Comparison of ENCODE assay signal across 8 cellular contexts in the genomic region with DNA sequence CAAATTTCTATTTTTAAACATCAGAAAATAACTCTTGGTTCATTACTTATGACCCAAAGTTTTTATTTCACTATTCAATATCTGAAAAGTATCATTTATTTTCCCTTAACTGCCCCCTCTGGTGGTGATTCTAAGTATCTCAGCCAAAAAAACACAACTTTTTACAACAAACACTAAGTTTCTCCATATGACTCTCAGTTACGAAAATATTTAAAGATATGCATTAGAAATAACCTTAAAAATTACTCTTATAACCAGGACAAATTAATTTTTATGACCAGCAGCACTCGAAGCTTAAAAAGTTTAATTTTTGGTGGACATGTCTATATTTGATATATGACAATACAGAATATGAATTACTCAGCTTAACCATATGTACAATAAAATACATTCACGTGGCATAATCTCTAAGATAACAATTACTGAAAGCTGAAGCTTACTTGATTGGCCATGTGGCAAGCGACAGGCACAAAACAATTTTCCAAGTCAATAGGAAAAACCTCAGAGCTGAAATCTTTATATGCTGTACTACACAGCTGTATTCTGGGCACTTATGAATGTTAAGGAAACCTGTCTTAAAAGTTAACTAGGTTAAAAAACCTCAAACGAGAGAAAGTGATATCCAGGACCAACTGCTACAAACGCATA. TPM values are rescaled to one million over a fixed set of nuclear protein-coding genes. Genes with fewer than 3 reads are reported as not detected.
DNase-seq lines count a peak whose midpoint lies in the region; ATAC-seq, FAIRE-seq and TF ChIP-seq lines count a peak whose summit lies in the region.

No MANE protein-coding gene starts in this region.

- H3K27ac Mint-ChIP-seq in endothelial cell (ENCODE audit: unreplicated experiment) (peak overlapping the region; percentile 100), neural crest cell (ENCODE audit: unreplicated experiment) (peak overlapping the region; percentile 99)

- DNase-seq in GM12865 (ENCODE audit: low read depth) (peak; percentile 51), RKO (ENCODE audit: low spot score) (peak; percentile 59), endothelial cell (ENCODE audit: low spot score) (no peak), neural crest cell (ENCODE audit: low read depth, low spot score) (no peak), posterior vena cava (ENCODE audit: low spot score) (no peak), AG08395 (ENCODE audit: low spot score) (no peak)

- H3K4me1 Mint-ChIP-seq in endothelial cell (ENCODE audit: unreplicated experiment) (peaks cover 59% of the 10 kb centered on the region), neural crest cell (peaks cover 60% of the 10 kb centered on the region)

- no peak for ATAC-seq in GM21367 (IDR thresholded peaks at IDR 0.05; ENCODE audit: unreplicated experiment)

- TF ChIP-seq CTCF in GM12865 (IDR thresholded peaks at IDR 0.05; ENCODE audit: insufficient read depth, low read depth, low read length, missing control alignments) = peak; percentile 59
- peak; percentile 97 for TF ChIP-seq CTCF in endothelial cell (IDR thresholded peaks at IDR 0.05; ENCODE audit: unreplicated experiment)
- peak; percentile 94 for TF ChIP-seq CTCF in neural crest cell (conservative IDR thresholded peaks at IDR 0.05)

- peak overlapping the region; percentile 80 for H3K4me3 ChIP-seq in GM12865 (ENCODE audit: low read depth, low read length)

- peaks cover 28% of the 10 kb centered on the region for H3K27me3 Mint-ChIP-seq in endothelial cell (ENCODE audit: unreplicated experiment)
- H3K27me3 Mint-ChIP-seq in neural crest cell (ENCODE audit: low read depth) = peaks cover 61% of the 10 kb centered on the region

- H3K4me3 Mint-ChIP-seq in endothelial cell (ENCODE audit: unreplicated experiment) (peak overlapping the region; percentile 100), neural crest cell (peak overlapping the region; percentile 100)

- FAIRE-seq in A204.1 (lab: Jason Lieb, UNC) = peak; percentile 92

- H3K36me3 Mint-ChIP-seq in endothelial cell (ENCODE audit: low read depth, unreplicated experiment) (peaks cover 70% of the 10 kb centered on the region), neural crest cell (ENCODE audit: low read depth) (peaks cover 67% of the 10 kb centered on the region)

- H3K9me3 Mint-ChIP-seq in endothelial cell (ENCODE audit: unreplicated experiment) (no peaks in the 10 kb centered on the region), neural crest cell (peaks cover 6% of the 10 kb centered on the region)

- intact Hi-C loops in posterior vena cava (cut with DNase I) = loop anchor here in 1 of 2 donors (10.0 kb wide), 1 partner anchor 957 kb away; the partner anchor contains the start of genes HOXA3 and HOXA7

RNA-seq across cellular contexts. Expression of gene HNRNPA2B1, which starts 2.3 kb away (rescaled TPM):
- total RNA-seq in endothelial cell (ENCODE audit: unreplicated experiment) (623 TPM), neural crest cell (1,068 and 1,071 TPM in 2 replicates), posterior vena cava (100 to 1,000 TPM; 269 to 275 TPM)

RNA-seq across cellular contexts. Expression of gene CBX3, which starts 3.3 kb away (rescaled TPM):
- total RNA-seq in endothelial cell (ENCODE audit: unreplicated experiment) (146 TPM), neural crest cell (291 and 293 TPM in 2 replicates), posterior vena cava (10 to 100 TPM; 74.2 to 94.8 TPM)

RNA-seq across cellular contexts. Expression of gene NFE2L3, which starts 46.3 kb away (rescaled TPM):
- 2.8 TPM for total RNA-seq in endothelial cell (ENCODE audit: unreplicated experiment)
- total RNA-seq in neural crest cell = 2.4 and 3.5 TPM in 2 replicates
- total RNA-seq in posterior vena cava = 1 to 10 TPM; 1.8 to 2.0 TPM

Comparison
In these comparisons a context has a peak if more than half of its experiments do, and no peak if none do; other contexts are left out.
1. DNase-seq: peak in GM12865 (single experiment) and RKO (single experiment); none in endothelial cell (single experiment), neural crest cell (single experiment), posterior vena cava (single experiment) and AG08395 (single experiment).
2. Peak in every context shown above with its lines, with median percentiles within 50 percentile points of each other: CTCF ChIP-seq.